ENCODE assay signal across 11 cellular contexts in genomic region chrX:27442392-27442791, GRCh38. TPM values are rescaled to one million over a fixed set of nuclear protein-coding genes. Genes with fewer than 3 reads are reported as not detected.
DNase-seq lines count a peak whose midpoint lies in the region; ATAC-seq, FAIRE-seq and TF ChIP-seq lines count a peak whose summit lies in the region.
"Not testable (repeated sequence)": the region's sequence is repeated elsewhere in the genome, so short reads cannot be mapped to it uniquely, and the experiment has no call there.
"Had no signal": no experiment of that assay in that cellular context is flagged by ENCODE, and none has a peak within 500 bp of the region (broad histone marks: within the 10 kb centered on the region; RNA-seq: fewer than 3 reads in every experiment).

No MANE protein-coding gene starts in this region.

- not testable (repeated sequence) for H3K27me3 Mint-ChIP-seq in GM23338 (ENCODE audit: insufficient read depth, low read depth, poor library complexity)

- H2BK120ac ChIP-seq in H1 (replicated peaks; ENCODE audit: low read depth, low read length): not testable (repeated sequence)

- POLR2A ChIA-PET in H1 (lab: Charles Lee; ENCODE audit: partially characterized antibody); HepG2 (lab: Yijun Ruan, JAX): not testable (repeated sequence)

- H3K79me2 ChIP-seq in GM23338 (replicated peaks; ENCODE audit: insufficient read depth); H1 (ENCODE audit: control insufficient read depth in 1 of 2, insufficient read depth in 2 of 2, low read length in 2 of 2); HepG2 (ENCODE audit: insufficient read depth, low read length): not testable (repeated sequence)

- not testable (repeated sequence) for H2BK15ac ChIP-seq in H1 (ENCODE audit: low read length)

- not testable (repeated sequence) for TF ChIP-seq EP300 in H1 (IDR thresholded peaks at IDR 0.05; ENCODE audit: borderline replicate concordance in 1 of 2, low read depth in 2 of 2, low read length in 2 of 2); HepG2 (IDR thresholded peaks at IDR 0.05; ENCODE audit: low read depth in 2 of 2, low read length in 2 of 2); HepG2 (CRISPR knock-in tag; IDR thresholded peaks at IDR 0.05; ENCODE audit: borderline replicate concordance)

- not testable (repeated sequence) for H2AK5ac ChIP-seq in H1 (ENCODE audit: low read depth, low read length)

- intact Hi-C loops in HepG2 (cut with micrococcal nuclease; ENCODE audit: unreplicated experiment): loop anchor here (10.0 kb wide), 1 partner anchor 102 kb away; no protein-coding TSS in a partner anchor

- H2AFZ ChIP-seq in GM23338; H1 (ENCODE audit: low read length); HepG2 (ENCODE audit: low read length): not testable (repeated sequence)

- H3K4me3 Mint-ChIP-seq in GM23338: not testable (repeated sequence)

- TF ChIP-seq POLR2A in H1 (IDR thresholded peaks at IDR 0.05; ENCODE audit: control extremely low read depth in 1 of 2, low read depth in 2 of 2, low read length in 2 of 2); HepG2 (IDR thresholded peaks at IDR 0.05; ENCODE audit: insufficient read depth in 1 of 2, low read depth in 2 of 2, low read length in 2 of 2): not testable (repeated sequence)

- not testable (repeated sequence) for H3K4ac ChIP-seq in H1 (replicated peaks; ENCODE audit: insufficient read length, low read depth, low read length)

- not testable (repeated sequence) for H3K56ac ChIP-seq in H1 (replicated peaks; ENCODE audit: insufficient read length, low read depth, low read length)

- not testable (repeated sequence) for H3K4me2 ChIP-seq in GM23338; H1 (ENCODE audit: insufficient read depth in 1 of 2, low read depth in 2 of 2, low read length in 2 of 2); HepG2 (ENCODE audit: low read depth, low read length)

- not testable (repeated sequence) for H2BK12ac ChIP-seq in H1 (ENCODE audit: low read depth, low read length)

- H3K23me2 ChIP-seq in H1 (ENCODE audit: low read depth, low read length): not testable (repeated sequence)

- not testable (repeated sequence) for H3F3A ChIP-seq in GM23338 (replicated peaks; ENCODE audit: low read depth)

- H3K23ac ChIP-seq in H1 (ENCODE audit: insufficient read length): not testable (repeated sequence)

- not testable (repeated sequence) for H3K36me3 ChIP-seq in GM23338 (ENCODE audit: insufficient read depth); H1 (ENCODE audit: control insufficient read depth in 2 of 4, insufficient read depth in 4 of 4, low read length in 3 of 4); HepG2 (replicated peaks in 1 of 2; ENCODE audit: control insufficient read depth in 1 of 2, insufficient read depth in 2 of 2, low read length in 2 of 2)

- H3K79me1 ChIP-seq in H1 (ENCODE audit: low read depth, low read length): not testable (repeated sequence)

- DNase-seq in GM23338 (ENCODE audit: low spot score) (peak; percentile 3), M059J (ENCODE audit: low read depth) (peak; percentile 25), NCI-H82 (lab: John Stamatoyannopoulos, UW) (peak; percentile 0), SK-MEL-5 (ENCODE audit: low read depth, low spot score) (peak; percentile 49)
- not testable (repeated sequence) for DNase-seq in H1 (ENCODE audit: low read depth in 1 of 2, low spot score in 2 of 2); HepG2 (ENCODE audit: low spot score)

- H3K9me3 ChIP-seq in H1 (ENCODE audit: insufficient read depth in 2 of 2, low read depth in 1 of 2, low read length in 1 of 2); HepG2 (ENCODE audit: low read length): not testable (repeated sequence)

- not testable (repeated sequence) for H3K4me1 ChIP-seq in GM23338 (ENCODE audit: insufficient read depth); H1 (replicated peaks in 1 of 4; ENCODE audit: control insufficient read depth in 3 of 4, insufficient read depth in 4 of 4, low read length in 3 of 4)
- peaks cover 63% of the 10 kb centered on the region for H3K4me1 ChIP-seq in HepG2 (ENCODE audit: insufficient read depth, low read length)

- H3K14ac ChIP-seq in H1 (ENCODE audit: insufficient read length): not testable (repeated sequence)

- H4K20me1 ChIP-seq in GM23338 (replicated peaks; ENCODE audit: insufficient read depth); H1 (replicated peaks in 1 of 2; ENCODE audit: control insufficient read depth in 1 of 2, insufficient read depth in 2 of 2, low read length in 2 of 2); HepG2 (ENCODE audit: insufficient read depth, low read length): not testable (repeated sequence)

- CTCF ChIA-PET in H1 (lab: Charles Lee; ENCODE audit: partially characterized antibody); HepG2 (lab: Yijun Ruan, JAX; ENCODE audit: low intra/inter-chr PET ratio, low total read pairs): not testable (repeated sequence)

- not testable (repeated sequence) for H3K4me3 ChIP-seq in GM23338; H1 (ENCODE audit: extremely low read depth in 1 of 4, insufficient read depth in 2 of 4, low read depth in 3 of 4, low read length in 4 of 4); HepG2 (replicated peaks in 1 of 3; ENCODE audit: insufficient read depth in 1 of 3, low read depth in 2 of 3, low read length in 3 of 3)

- peaks cover 17% of the 10 kb centered on the region; the same call in 2 of the 3 replicates for H3K9me3 Mint-ChIP-seq in GM23338

- not testable (repeated sequence) for H2BK5ac ChIP-seq in H1 (ENCODE audit: low read depth, low read length)

- FAIRE-seq in H1 (lab: Jason Lieb, UNC); HepG2 (lab: Jason Lieb, UNC): not testable (repeated sequence)

- H3K18ac ChIP-seq in H1 (ENCODE audit: extremely low read depth, low read length): not testable (repeated sequence)

- H3K9ac ChIP-seq in H1 (replicated peaks in 1 of 4; ENCODE audit: extremely low read depth in 1 of 4, low read depth in 3 of 4, low read length in 3 of 4); HepG2 (ENCODE audit: insufficient read depth, low read depth, low read length): not testable (repeated sequence)

- not testable (repeated sequence) for ATAC-seq in GM23338, HepG2

- not testable (repeated sequence) for H3K27ac ChIP-seq in C4-2B; GM23338 (ENCODE audit: low read depth); H1 (ENCODE audit: low read depth, low read length); HepG2 (ENCODE audit: extremely low read length, insufficient read depth, low read length)

- H3K9me2 ChIP-seq in GM23338 (ENCODE audit: insufficient read depth): not testable (repeated sequence)

- not testable (repeated sequence) for H4K5ac ChIP-seq in H1 (ENCODE audit: insufficient read length, low read depth, low read length)

- not testable (repeated sequence) for H3K4me1 Mint-ChIP-seq in GM23338

- H3K27me3 ChIP-seq in GM23338 (ENCODE audit: insufficient read depth); H1 (replicated peaks in 1 of 4; ENCODE audit: control insufficient read depth in 3 of 4, extremely low read depth in 1 of 4, insufficient read depth in 3 of 4, low read length in 3 of 4); HepG2 (ENCODE audit: control insufficient read depth in 1 of 2, insufficient read depth in 2 of 2, low read length in 2 of 2): not testable (repeated sequence)

- 86% methylated on average over 3 of the region's 7 CpGs; no CpG with 5 or more reads in 1 of the 2 experiments for WGBS in H1 (ENCODE audit: extremely low coverage in 1 of 2, insufficient coverage in 1 of 2, insufficient read length in 1 of 2, insufficient replicate concordance in 2 of 2, low coverage in 1 of 2, low lambda C conversion rate in 2 of 2, missing lambda C conversion rate in 1 of 2), 2 experiments
- 100% methylated on average over 1 of the region's 7 CpGs for WGBS in HepG2 (ENCODE audit: low lambda C conversion rate)

- in situ Hi-C loops in SK-MEL-5 (cut with HindIII; ENCODE audit: low pct_unique_long_range_greater_than_20kb, low sequenced_read_pairs); HepG2 (cut with HindIII; ENCODE audit: extremely low pct_ligation_motif_present, low pct_unique_long_range_greater_than_20kb): not testable (repeated sequence)

- not testable (repeated sequence) for H2BK20ac ChIP-seq in H1 (ENCODE audit: low read length)

- peak; percentile 17 for TF ChIP-seq CTCF in C4-2B (conservative IDR thresholded peaks at IDR 0.05)
- peak in 1 of 2 experiments; percentile 24; a peak in 3 of 4 replicates for TF ChIP-seq CTCF in GM23338 (conservative IDR thresholded peaks at IDR 0.05; ENCODE audit: low read depth in 2 of 2)
- peak in 1 of 3 experiments; percentile 15; a peak in 1 of 4 replicates for TF ChIP-seq CTCF in H1 (IDR thresholded peaks at IDR 0.05; ENCODE audit: control extremely low read depth in 1 of 3, insufficient read depth in 1 of 3, low read depth in 1 of 3, low read length in 3 of 3)
- TF ChIP-seq CTCF in HepG2 (CRISPR knock-in tag; IDR thresholded peaks at IDR 0.05): not testable (repeated sequence)

- H3K36me3 Mint-ChIP-seq in GM23338 (ENCODE audit: low read depth): not testable (repeated sequence)

- peak; percentile 8 to 21; a peak in 2 of 4 replicates for TF ChIP-seq RAD21 in H1 (IDR thresholded peaks at IDR 0.05 in 1 of 2, conservative IDR thresholded peaks at IDR 0.05 in 1 of 2; ENCODE audit: low read depth in 2 of 2, low read length in 2 of 2)
- TF ChIP-seq RAD21 in HepG2 (CRISPR knock-in tag; IDR thresholded peaks at IDR 0.05): not testable (repeated sequence)

- not testable (repeated sequence) for H4K91ac ChIP-seq in H1 (replicated peaks; ENCODE audit: insufficient read length, low read length)

- H3K27ac Mint-ChIP-seq in GM23338: not testable (repeated sequence)

- not testable (repeated sequence) for BruUV-seq in HepG2 (replicated peaks; lab: Mats Ljungman, UMichigan)

- not testable (repeated sequence) for H4K8ac ChIP-seq in H1 (ENCODE audit: extremely low read depth, insufficient read depth, low read length)

RNA-seq across cellular contexts. Expression of gene PPP4R3C, which starts 20.7 kb away (rescaled TPM):
- not detected in 2 replicates for total RNA-seq in GM23338 (2014; rRNA removed; shearing (Covaris generic))
- polyA plus RNA-seq in GM23338 (2016; fragmentation: Nextera tagmentation; extraction: Ambion mirVana) (not detected in 2 replicates), H1 (2011; rRNA removed) (not detected in 2 replicates), HepG2 (2011; rRNA removed) (not detected in 2 replicates)
- 0.20 and 0.30 TPM in 2 replicates for total RNA-seq in M059J (2014; rRNA removed; shearing (Covaris generic))
- total RNA-seq in SK-MEL-5 (2014; rRNA removed; shearing (Covaris generic)): not detected in 2 replicates
- not detected in 2 replicates for polyA plus RNA-seq in SK-MEL-5 (2015; cell fraction: cytosol; rRNA removed)
- not detected in 2 replicates for polyA plus RNA-seq in SK-MEL-5 (2015; cell fraction: nucleus; rRNA removed)
- total RNA-seq in H1 (2021; fragmentation: NEBNext Ultra II Directional; extraction: Animal tissue kit (Norgen Biotek cat#: 25700)): not detected in 2 replicates
- not detected for polyA plus RNA-seq in H1 (2011; cell fraction: cytosol; rRNA removed)
- polyA plus RNA-seq in H1 (2011; cell fraction: nucleus; rRNA removed): not detected
- not detected in 4 replicates for polyA plus RNA-seq in H1 (2012, experiment 1 of 2)
- not detected for polyA plus RNA-seq in H1 (2012, experiment 2 of 2)
- polyA plus RNA-seq in H1 (2013, experiment 1 of 2): not detected
- 0.02 TPM for polyA plus RNA-seq in H1 (2013, experiment 2 of 2)
- polyA minus RNA-seq in H1 (2011; rRNA and poly(A)+ RNA removed): not detected in 2 replicates
- polyA minus RNA-seq in H1 (2011; cell fraction: cytosol; rRNA and poly(A)+ RNA removed): not detected
- polyA minus RNA-seq in H1 (2011; cell fraction: nucleus; rRNA and poly(A)+ RNA removed): not detected
- not detected in 2 replicates for total RNA-seq in HepG2 (2016; rRNA removed; fragmentation: Illumina TruSeq; extraction: Trizol)
- total RNA-seq in HepG2 (2016; cell fraction: cytosol; rRNA removed; fragmentation: Illumina TruSeq; extraction: Trizol; ENCODE audit: low read depth): not detected in 2 replicates
- total RNA-seq in HepG2 (2016; cell fraction: insoluble cytoplasmic fraction; rRNA removed; fragmentation: Illumina TruSeq; extraction: Trizol): not detected in 2 replicates
- total RNA-seq in HepG2 (2016; cell fraction: membrane; rRNA removed; fragmentation: Illumina TruSeq; extraction: Trizol): not detected in 2 replicates
- total RNA-seq in HepG2 (2016; cell fraction: nucleus; rRNA removed; fragmentation: Illumina TruSeq; extraction: Trizol): not detected in 2 replicates
- polyA plus RNA-seq in HepG2 (2011; cell fraction: cytosol; rRNA removed): not detected in 2 replicates
- not detected in 2 replicates for polyA plus RNA-seq in HepG2 (2011; cell fraction: nucleus; rRNA removed)
- not detected in 2 replicates for polyA plus RNA-seq in HepG2 (2012)
- not detected in 2 replicates for polyA plus RNA-seq in HepG2 (2016; cell fraction: cytosol; fragmentation: Illumina TruSeq; extraction: Trizol; ENCODE audit: low read depth)
- not detected in 2 replicates for polyA plus RNA-seq in HepG2 (2016; cell fraction: insoluble cytoplasmic fraction; fragmentation: Illumina TruSeq; extraction: Trizol; ENCODE audit: low read depth)
- not detected in 2 replicates for polyA plus RNA-seq in HepG2 (2016; cell fraction: membrane; fragmentation: Illumina TruSeq; extraction: Trizol; ENCODE audit: low read depth)
- polyA plus RNA-seq in HepG2 (2016; cell fraction: nucleus; fragmentation: Illumina TruSeq; extraction: Trizol; ENCODE audit: insufficient read depth, low read depth): not detected in 2 replicates
- polyA minus RNA-seq in HepG2 (2011; rRNA and poly(A)+ RNA removed; ENCODE audit: low replicate concordance): not detected in 2 replicates
- polyA minus RNA-seq in HepG2 (2011; cell fraction: cytosol; rRNA and poly(A)+ RNA removed): not detected in 2 replicates
- polyA minus RNA-seq in HepG2 (2011; cell fraction: nucleus; rRNA and poly(A)+ RNA removed): not detected in 2 replicates
- total RNA-seq: A172; Calu3; CD4-positive, alpha-beta T cell; IMR-90 had no signal
- polyA plus RNA-seq: IMR-90 had no signal
